9 cellular contexts compared by ENCODE assay signal in the genomic region with DNA sequence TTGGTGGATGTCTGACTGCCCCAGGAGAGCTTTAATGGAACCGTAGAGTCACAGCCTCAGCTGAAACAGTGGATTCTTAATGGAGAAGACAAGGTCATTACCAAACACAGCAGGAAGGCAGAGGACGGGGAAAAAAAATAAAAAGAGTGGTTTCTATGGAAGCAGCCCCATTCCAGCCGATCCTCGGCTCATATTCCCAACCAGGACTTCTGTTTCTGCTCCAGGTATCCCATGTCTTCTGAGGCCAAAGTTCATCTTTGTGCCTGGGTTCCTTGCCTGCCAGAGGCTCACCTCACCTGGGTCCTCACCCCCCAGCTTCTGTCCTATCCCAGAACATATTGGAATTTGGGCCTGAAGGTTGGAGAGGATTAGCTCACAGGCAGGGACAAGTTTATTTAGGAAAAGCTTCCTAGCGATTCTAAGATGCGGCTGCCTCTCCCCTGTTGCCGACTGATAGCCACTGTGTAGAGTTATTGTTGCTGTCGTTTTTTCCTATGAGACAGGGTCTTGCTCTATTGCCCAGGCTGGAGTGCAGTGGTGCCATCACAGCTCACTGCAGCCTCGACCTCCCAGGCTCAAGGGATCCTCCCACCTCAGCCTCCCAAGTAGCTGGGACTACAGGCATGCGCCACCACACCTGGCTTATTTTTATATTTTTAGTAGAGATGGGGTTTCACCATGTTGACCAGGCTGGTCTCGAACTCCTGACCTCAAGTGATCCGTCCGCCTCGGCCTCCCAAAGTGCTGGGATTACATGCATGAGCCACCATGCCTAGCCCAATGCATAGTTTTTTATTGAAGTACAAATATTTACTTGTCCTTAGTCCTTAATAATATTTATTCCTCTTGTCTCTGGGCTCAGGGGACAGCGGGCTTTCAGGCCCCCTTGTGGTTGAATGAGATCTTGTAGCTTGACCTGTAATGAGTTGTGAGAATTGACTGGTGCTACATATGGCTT. TPM values are rescaled to one million over a fixed set of nuclear protein-coding genes. Genes with fewer than 3 reads are reported as not detected.
A peak's percentile ranks its signal among the peaks of the same experiment; 100 is the strongest.
DNase-seq lines count a peak whose midpoint lies in the region; ATAC-seq and TF ChIP-seq lines count a peak whose summit lies in the region.
"Had no signal": no experiment of that assay in that cellular context is flagged by ENCODE, and none has a peak within 500 bp of the region (broad histone marks: within the 10 kb centered on the region; RNA-seq: fewer than 3 reads in every experiment).

No MANE protein-coding gene starts in this region.

- no peak for TF ChIP-seq EP300 in esophagus muscularis mucosa (IDR thresholded peaks at IDR 0.05)

- H3K9me2 ChIP-seq in DOHH2 (replicated peaks; ENCODE audit: control insufficient read depth, low read length), result no peaks in the 10 kb centered on the region

- no peak overlapping the region for H3K27ac Mint-ChIP-seq in mesothelial cell of epicardium

- H3K4me3 Mint-ChIP-seq in mesothelial cell of epicardium, result no peak overlapping the region

- DNase-seq in LHCN-M2 (ENCODE audit: low read depth) (peak; percentile 36), adrenal gland (peak in 2 of 7 donors; percentile 26 to 57), mesothelial cell of epicardium (ENCODE audit: low spot score in 2 of 2, unreplicated experiment in 2 of 2) (no peak), esophagus muscularis mucosa (ENCODE audit: extremely low spot score) (no peak), sciatic nerve (ENCODE audit: low spot score) (no peak)
- no peak for DNase-seq in activated naive CD4-positive, alpha-beta T cell (lab: John Stamatoyannopoulos, UW)
- no peak for DNase-seq in activated naive CD4-positive, alpha-beta T cell treated with Interleukin-2 at 50 U/mL for 16 hours

- TF ChIP-seq POLR2A in adrenal gland (IDR thresholded peaks at IDR 0.05), result no peak
- no peak for TF ChIP-seq POLR2A in esophagus muscularis mucosa (IDR thresholded peaks at IDR 0.05; ENCODE audit: low read depth)

- no peaks in the 10 kb centered on the region for H3K9me3 ChIP-seq in DOHH2 (ENCODE audit: control insufficient read depth, insufficient read depth, low read length)
- no peaks in the 10 kb centered on the region for H3K9me3 ChIP-seq in adrenal gland (replicated peaks in 1 of 3)
- H3K9me3 ChIP-seq in esophagus muscularis mucosa, result no peaks in the 10 kb centered on the region

- no peaks in the 10 kb centered on the region for H4K20me1 ChIP-seq in DOHH2 (ENCODE audit: control insufficient read depth, insufficient read depth, low read depth, low read length)

- H3K27me3 Mint-ChIP-seq in mesothelial cell of epicardium (ENCODE audit: low read depth), result no peaks in the 10 kb centered on the region

- H3K27ac ChIP-seq in DOHH2 (ENCODE audit: low read depth, low read length) (no peak overlapping the region), adrenal gland (no peak overlapping the region), esophagus muscularis mucosa (replicated peaks in 1 of 4) (no peak overlapping the region)

- no peaks in the 10 kb centered on the region for H3F3A ChIP-seq in DOHH2 (ENCODE audit: control insufficient read depth, insufficient read depth)

- TF ChIP-seq CTCF in DOHH2 (IDR thresholded peaks at IDR 0.05; ENCODE audit: low read depth, low read length, poor library complexity, severe bottlenecking) (peak; percentile 74), adrenal gland (IDR thresholded peaks at IDR 0.05) (peak in 5 of 6 experiments; percentile 29 to 40 (median 32)), mesothelial cell of epicardium (IDR thresholded peaks at IDR 0.05; ENCODE audit: unreplicated experiment) (peak; percentile 46), esophagus muscularis mucosa (IDR thresholded peaks at IDR 0.05) (peak in 1 of 3 experiments; percentile 22)

- WGBS in adrenal gland, 4 donors, result 62 to 70% (median 70%) methylated on average over 15 of the region's 15 CpGs
- 80% methylated on average over 15 of the region's 15 CpGs for WGBS in esophagus muscularis mucosa

- no peaks in the 10 kb centered on the region for H3K36me3 Mint-ChIP-seq in mesothelial cell of epicardium

- no peak overlapping the region for H3K4me2 ChIP-seq in DOHH2 (ENCODE audit: low read length)

- H3K79me2 ChIP-seq in DOHH2 (ENCODE audit: control insufficient read depth, low read length), result no peaks in the 10 kb centered on the region

- H3K36me3 ChIP-seq in DOHH2 (ENCODE audit: control insufficient read depth, low read length) (no peaks in the 10 kb centered on the region), adrenal gland (replicated peaks in 1 of 2) (no peaks in the 10 kb centered on the region), esophagus muscularis mucosa (no peaks in the 10 kb centered on the region)

- H3K4me1 ChIP-seq in DOHH2 (ENCODE audit: control insufficient read depth, low read length), result peaks cover 4% of the 10 kb centered on the region
- no peaks in the 10 kb centered on the region for H3K4me1 ChIP-seq in adrenal gland (replicated peaks in 1 of 2)
- H3K4me1 ChIP-seq in esophagus muscularis mucosa, result no peaks in the 10 kb centered on the region

- H3K27me3 ChIP-seq in DOHH2 (ENCODE audit: control insufficient read depth, low read length), result no peaks in the 10 kb centered on the region
- H3K27me3 ChIP-seq in adrenal gland, result no peaks in the 10 kb centered on the region
- H3K27me3 ChIP-seq in esophagus muscularis mucosa, result no peaks in the 10 kb centered on the region

- H3K9me3 Mint-ChIP-seq in mesothelial cell of epicardium, result peaks cover 4% of the 10 kb centered on the region

- H3K4me3 ChIP-seq in DOHH2 (ENCODE audit: low read length) (no peak overlapping the region), adrenal gland (no peak overlapping the region), esophagus muscularis mucosa (no peak overlapping the region)

- H3K4me1 Mint-ChIP-seq in mesothelial cell of epicardium, result peaks cover 4% of the 10 kb centered on the region

- intact Hi-C loops in adrenal gland (cut with DNase I), result no loop called here
- intact Hi-C loops in esophagus muscularis mucosa (cut with DNase I), result no loop called here
- intact Hi-C loops in sciatic nerve (cut with DNase I), result no loop called here

- ATAC-seq in sciatic nerve, result no peak

RNA-seq across cellular contexts. Expression of a gene that starts 15.4 kb away (rescaled TPM):
- total RNA-seq in LHCN-M2 (2014; rRNA removed), result 3.9 TPM in 1 of 2 replicates, not detected in the other
- 3.5 TPM for polyA plus RNA-seq in LHCN-M2 (2012)
- total RNA-seq in adrenal gland, result 1 to 10 TPM in 4 of 8 donors, under 1 TPM in 1, not detected in 3; 0.96 to 1.7 (median 1.4) TPM
- polyA plus RNA-seq in adrenal gland, result 1 to 10 TPM; 1.2 to 9.5 (median 5.2) TPM
- total RNA-seq in mesothelial cell of epicardium, result not detected in 3 replicates
- 1 to 10 TPM in 2 of 4 donors, not detected in 2; 1.2 to 2.0 TPM for total RNA-seq in esophagus muscularis mucosa
- 4.3 TPM for total RNA-seq in sciatic nerve
- total RNA-seq: mononuclear cell had no signal

RNA-seq across cellular contexts. Expression of a gene that starts 17.9 kb away (rescaled TPM):
- total RNA-seq in LHCN-M2 (2014; rRNA removed), result 21.0 and 22.4 TPM in 2 replicates
- 6.7 TPM for polyA plus RNA-seq in LHCN-M2 (2012)
- 10 to 100 TPM; 24.3 to 48.9 (median 34.0) TPM for total RNA-seq in adrenal gland
- polyA plus RNA-seq in adrenal gland, result 10 to 100 TPM in 1 of 3 donors, 1 to 10 TPM in 2; 5.9 to 18.2 (median 9.7) TPM
- 30.9 to 33.9 TPM (median 31.5 TPM) in 3 replicates for total RNA-seq in mesothelial cell of epicardium
- 10 to 100 TPM; 15.8 to 33.2 (median 22.8) TPM for total RNA-seq in esophagus muscularis mucosa
- 65.3 TPM for total RNA-seq in sciatic nerve

RNA-seq across cellular contexts. Expression of a gene that starts 57.0 kb away (rescaled TPM):
- total RNA-seq in LHCN-M2 (2014; rRNA removed) (not detected in 2 replicates), adrenal gland (1 to 10 TPM in 1 of 8 donors, under 1 TPM in 1, not detected in 6; 0.91 to 4.0 TPM), mesothelial cell of epicardium (not detected in 3 replicates), esophagus muscularis mucosa (under 1 TPM in 1 of 4 donors, not detected in 3; 0.99 TPM), sciatic nerve (0.67 TPM)
- polyA plus RNA-seq in LHCN-M2 (2012), result not detected
- polyA plus RNA-seq in adrenal gland, result under 1 TPM in 1 of 3 donors, not detected in 2; 0.64 TPM
- total RNA-seq: mononuclear cell had no signal
